1 cellular context compared by ENCODE assay signal in the genomic region with DNA sequence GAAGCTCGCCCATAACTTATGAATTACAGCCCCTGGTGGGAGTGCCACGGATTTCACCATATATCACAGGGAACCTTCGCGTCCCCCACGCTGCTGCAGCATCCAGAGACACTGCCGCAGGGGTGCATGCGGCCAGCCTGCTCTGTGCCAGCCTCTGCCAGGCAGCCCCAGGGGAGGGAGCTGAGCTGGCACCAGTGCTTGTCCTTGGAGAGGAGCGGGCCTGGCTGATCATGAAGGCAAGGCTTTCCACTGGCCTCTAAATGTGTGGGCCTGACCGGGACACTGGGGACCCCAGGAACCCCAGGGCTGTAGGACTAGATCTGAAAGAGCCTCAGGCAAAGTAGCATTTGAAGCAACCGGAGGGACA.
TF ChIP-seq lines count a peak whose summit lies in the region.

No MANE protein-coding gene starts in this region.

TF ChIP-seq in HCT116, 20 proteins besides CTCF, POLR2A, EP300 and RAD21 (continued from another document):
- TF ChIP-seq, protein P1, sequence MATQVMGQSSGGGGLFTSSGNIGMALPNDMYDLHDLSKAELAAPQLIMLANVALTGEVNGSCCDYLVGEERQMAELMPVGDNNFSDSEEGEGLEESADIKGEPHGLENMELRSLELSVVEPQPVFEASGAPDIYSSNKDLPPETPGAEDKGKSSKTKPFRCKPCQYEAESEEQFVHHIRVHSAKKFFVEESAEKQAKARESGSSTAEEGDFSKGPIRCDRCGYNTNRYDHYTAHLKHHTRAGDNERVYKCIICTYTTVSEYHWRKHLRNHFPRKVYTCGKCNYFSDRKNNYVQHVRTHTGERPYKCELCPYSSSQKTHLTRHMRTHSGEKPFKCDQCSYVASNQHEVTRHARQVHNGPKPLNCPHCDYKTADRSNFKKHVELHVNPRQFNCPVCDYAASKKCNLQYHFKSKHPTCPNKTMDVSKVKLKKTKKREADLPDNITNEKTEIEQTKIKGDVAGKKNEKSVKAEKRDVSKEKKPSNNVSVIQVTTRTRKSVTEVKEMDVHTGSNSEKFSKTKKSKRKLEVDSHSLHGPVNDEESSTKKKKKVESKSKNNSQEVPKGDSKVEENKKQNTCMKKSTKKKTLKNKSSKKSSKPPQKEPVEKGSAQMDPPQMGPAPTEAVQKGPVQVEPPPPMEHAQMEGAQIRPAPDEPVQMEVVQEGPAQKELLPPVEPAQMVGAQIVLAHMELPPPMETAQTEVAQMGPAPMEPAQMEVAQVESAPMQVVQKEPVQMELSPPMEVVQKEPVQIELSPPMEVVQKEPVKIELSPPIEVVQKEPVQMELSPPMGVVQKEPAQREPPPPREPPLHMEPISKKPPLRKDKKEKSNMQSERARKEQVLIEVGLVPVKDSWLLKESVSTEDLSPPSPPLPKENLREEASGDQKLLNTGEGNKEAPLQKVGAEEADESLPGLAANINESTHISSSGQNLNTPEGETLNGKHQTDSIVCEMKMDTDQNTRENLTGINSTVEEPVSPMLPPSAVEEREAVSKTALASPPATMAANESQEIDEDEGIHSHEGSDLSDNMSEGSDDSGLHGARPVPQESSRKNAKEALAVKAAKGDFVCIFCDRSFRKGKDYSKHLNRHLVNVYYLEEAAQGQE (IDR thresholded peaks at IDR 0.05; ENCODE audit: low read depth), result no peak
- TF ChIP-seq TCF7L2 (IDR thresholded peaks at IDR 0.05; ENCODE audit: borderline replicate concordance, extremely low read depth, insufficient read depth, insufficient read length), result no peak
- TF ChIP-seq FOSL1 (IDR thresholded peaks at IDR 0.05; ENCODE audit: low read depth), result no peak
- no peak for TF ChIP-seq ELF1 (IDR thresholded peaks at IDR 0.05; ENCODE audit: borderline replicate concordance, low read depth)
